11 cellular contexts compared by ENCODE assay signal in the genomic region with DNA sequence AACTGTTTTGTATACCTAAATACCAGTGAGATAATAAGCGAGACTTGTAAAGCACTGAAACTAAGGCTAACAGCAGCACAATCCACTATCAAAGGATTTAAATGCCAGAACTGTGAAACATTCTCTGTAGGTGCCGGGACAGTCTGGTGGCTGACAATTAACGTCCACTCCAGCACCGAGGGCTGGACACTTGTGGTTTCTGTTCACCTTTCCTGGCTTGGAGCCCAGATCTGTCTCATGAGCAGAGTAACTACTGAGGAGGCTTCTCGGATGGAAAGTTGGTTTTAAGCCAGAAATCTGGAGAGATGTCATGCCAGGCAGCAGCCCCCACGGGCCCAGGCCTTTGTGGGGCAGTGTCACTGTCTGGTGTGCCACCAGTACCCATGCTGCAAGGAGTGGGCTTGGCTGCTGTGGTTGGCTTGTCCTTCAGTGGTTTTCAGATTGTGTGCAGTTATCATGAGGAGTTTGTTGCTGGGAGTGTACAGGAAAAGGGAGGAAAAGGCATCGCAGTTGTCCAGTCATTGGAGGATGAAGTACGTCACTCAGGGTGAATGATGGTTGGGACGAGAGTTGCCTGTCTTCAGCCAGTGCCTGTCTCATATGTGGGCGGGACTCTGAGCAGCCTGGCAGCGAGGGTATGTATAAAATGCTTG. TPM values are rescaled to one million over a fixed set of nuclear protein-coding genes. Genes with fewer than 3 reads are reported as not detected.
A peak's percentile ranks its signal among the peaks of the same experiment; 100 is the strongest.
DNase-seq lines count a peak whose midpoint lies in the region; ATAC-seq and TF ChIP-seq lines count a peak whose summit lies in the region.
"Had no signal": no experiment of that assay in that cellular context is flagged by ENCODE, and none has a peak within 500 bp of the region (broad histone marks: within the 10 kb centered on the region; RNA-seq: fewer than 3 reads in every experiment).

No MANE protein-coding gene starts in this region.

- H3K36me3 Mint-ChIP-seq in T-helper 2 cell treated with Interferon-gamma antibody and Interleukin-4, amounts not matched to agents 5 μg/mL and 100 μg/mL, for 36 hours (ENCODE audit: low read depth) = peaks cover 41% of the 10 kb centered on the region

- peaks cover 47% of the 10 kb centered on the region for H4K20me1 ChIP-seq in PC-9 (ENCODE audit: insufficient read depth)
- H4K20me1 ChIP-seq in fibroblast of lung (ENCODE audit: control insufficient read depth, extremely low read depth, insufficient read depth, low read length) = no peaks in the 10 kb centered on the region

- H3K27ac ChIP-seq in PC-9 (peak overlapping the region; percentile 53), fibroblast of lung (ENCODE audit: insufficient read depth, low read length) (no peak overlapping the region)

- H3K27ac Mint-ChIP-seq in T-helper 2 cell treated with Interferon-gamma antibody and Interleukin-4, amounts not matched to agents 5 μg/mL and 100 μg/mL, for 36 hours = no peak overlapping the region
- H3K27ac Mint-ChIP-seq: activated CD8-positive, alpha-beta T cell treated with anti-CD3 and anti-CD28 coated beads for 36 hours; stimulated activated memory B cell treated with anti-CD40 and anti-IgM and Interleukin-4, amounts not matched to agents 10 μg/mL and 1 μg/mL and 100 μg/mL, for 72 hours had no signal

- peaks cover 27% of the 10 kb centered on the region for H3K4me1 ChIP-seq in PC-9 (replicated peaks; ENCODE audit: insufficient read depth)
- peaks cover 4% of the 10 kb centered on the region for H3K4me1 ChIP-seq in fibroblast of lung (ENCODE audit: control insufficient read depth, extremely low read depth, insufficient read depth, low read length)

- TF ChIP-seq CTCF in PC-9 (conservative IDR thresholded peaks at IDR 0.05) (no peak), fibroblast of lung (conservative IDR thresholded peaks at IDR 0.05 in 1 of 2, IDR thresholded peaks at IDR 0.05 in 1 of 2; ENCODE audit: low read depth in 1 of 2, low read length in 2 of 2) (no peak)

- H3K36me3 ChIP-seq in PC-9 (ENCODE audit: low read depth) (peaks cover 55% of the 10 kb centered on the region), fibroblast of lung (ENCODE audit: control insufficient read depth, insufficient read depth, low read length) (peaks cover 45% of the 10 kb centered on the region)

- H3K9me3 Mint-ChIP-seq in T-helper 2 cell treated with Interferon-gamma antibody and Interleukin-4, amounts not matched to agents 5 μg/mL and 100 μg/mL, for 36 hours = no peaks in the 10 kb centered on the region
- H3K9me3 Mint-ChIP-seq: activated CD8-positive, alpha-beta T cell treated with anti-CD3 and anti-CD28 coated beads for 36 hours; neural crest cell; stimulated activated memory B cell treated with anti-CD40 and anti-IgM and Interleukin-4, amounts not matched to agents 10 μg/mL and 1 μg/mL and 100 μg/mL, for 72 hours had no signal

- no peak overlapping the region for H2AFZ ChIP-seq in PC-9
- no peak overlapping the region for H2AFZ ChIP-seq in fibroblast of lung (ENCODE audit: low read length)

- peaks cover 8% of the 10 kb centered on the region for H3K4me1 Mint-ChIP-seq in T-helper 2 cell treated with Interferon-gamma antibody and Interleukin-4, amounts not matched to agents 5 μg/mL and 100 μg/mL, for 36 hours (ENCODE audit: low read depth)
- H3K4me1 Mint-ChIP-seq: neural crest cell; stimulated activated memory B cell treated with anti-CD40 and anti-IgM and Interleukin-4, amounts not matched to agents 10 μg/mL and 1 μg/mL and 100 μg/mL, for 72 hours had no signal

- CTCF ChIA-PET in PC-9 (lab: Charles Lee) = no interaction called here

- no peaks in the 10 kb centered on the region for H3K27me3 Mint-ChIP-seq in T-helper 2 cell treated with Interferon-gamma antibody and Interleukin-4, amounts not matched to agents 5 μg/mL and 100 μg/mL, for 36 hours (ENCODE audit: low read depth)
- H3K27me3 Mint-ChIP-seq: activated CD8-positive, alpha-beta T cell treated with anti-CD3 and anti-CD28 coated beads for 36 hours; stimulated activated memory B cell treated with anti-CD40 and anti-IgM and Interleukin-4, amounts not matched to agents 10 μg/mL and 1 μg/mL and 100 μg/mL, for 72 hours had no signal

- peak overlapping the region; percentile 34; the same call in 1 of the 2 replicates for H3K4me2 ChIP-seq in PC-9
- no peak overlapping the region for H3K4me2 ChIP-seq in fibroblast of lung (ENCODE audit: extremely low read depth, insufficient read depth, low read length)

- no peak overlapping the region for H3K4me3 ChIP-seq in PC-9
- H3K4me3 ChIP-seq in fibroblast of lung (replicated peaks in 1 of 4; ENCODE audit: control extremely low read depth in 1 of 4, insufficient read depth in 1 of 4, low read depth in 3 of 4, low read length in 4 of 4) = no peak overlapping the region

- H3K27me3 ChIP-seq in PC-9 (ENCODE audit: insufficient read depth, low read depth) (no peaks in the 10 kb centered on the region), fibroblast of lung (ENCODE audit: control insufficient read depth, insufficient read depth, low read length) (no peaks in the 10 kb centered on the region)

- POLR2A ChIA-PET in PC-9 (lab: Charles Lee; ENCODE audit: unreplicated experiment) = no interaction called here

- H3K9me2 ChIP-seq in PC-9 (ENCODE audit: insufficient read depth) = no peaks in the 10 kb centered on the region

- DNase-seq in HCEC 1CT = peak; percentile 18
- DNase-seq in PC-9 = peak; percentile 93
- peak; percentile 26 to 89 for DNase-seq in fibroblast of lung (ENCODE audit: low read depth in 2 of 2)
- peak; percentile 94 for DNase-seq in renal cortical epithelial cell (ENCODE audit: low read depth)
- DNase-seq in KG1 (lab: John Stamatoyannopoulos, UW) = no peak
- DNase-seq in T-helper 2 cell treated with Interferon-gamma antibody and Interleukin-4, amounts not matched to agents 5 μg/mL and 100 μg/mL, for 36 hours (ENCODE audit: low spot score) = no peak
- DNase-seq in hepatic stellate cell (ENCODE audit: low spot score) = no peak
- DNase-seq: activated CD8-positive, alpha-beta T cell treated with anti-CD3 and anti-CD28 coated beads for 36 hours had no signal

- H3K9me3 ChIP-seq in PC-9 (ENCODE audit: insufficient read depth, low read depth) = no peaks in the 10 kb centered on the region
- H3K9me3 ChIP-seq in fibroblast of lung (ENCODE audit: control insufficient read depth, insufficient read depth, low read depth, low read length) = no peaks in the 10 kb centered on the region

- no peak overlapping the region for H3K4me3 Mint-ChIP-seq in T-helper 2 cell treated with Interferon-gamma antibody and Interleukin-4, amounts not matched to agents 5 μg/mL and 100 μg/mL, for 36 hours
- H3K4me3 Mint-ChIP-seq: activated CD8-positive, alpha-beta T cell treated with anti-CD3 and anti-CD28 coated beads for 36 hours; neural crest cell; stimulated activated memory B cell treated with anti-CD40 and anti-IgM and Interleukin-4, amounts not matched to agents 10 μg/mL and 1 μg/mL and 100 μg/mL, for 72 hours had no signal

- intact Hi-C loops in PC-9 (cut with micrococcal nuclease; ENCODE audit: unreplicated experiment) = loop anchor here (1.0 to 2.0 kb wide), 6 partner anchors 30 to 74 kb away; partner anchors contain the start of genes GLYR1, PPL and UBN1

- peaks cover 60% of the 10 kb centered on the region for H3F3A ChIP-seq in PC-9 (ENCODE audit: insufficient read depth, low read depth)

- no peak for ATAC-seq in HG03097 (IDR thresholded peaks at IDR 0.05; ENCODE audit: low FRiP score, unreplicated experiment)
- ATAC-seq: activated CD8-positive, alpha-beta T cell treated with anti-CD3 and anti-CD28 coated beads for 36 hours; stimulated activated memory B cell treated with anti-CD40 and anti-IgM and Interleukin-4, amounts not matched to agents 10 μg/mL and 1 μg/mL and 100 μg/mL, for 72 hours had no signal

- no peaks in the 10 kb centered on the region for H3K79me2 ChIP-seq in PC-9 (ENCODE audit: low read depth)
- H3K79me2 ChIP-seq in fibroblast of lung (ENCODE audit: control insufficient read depth, insufficient read depth, low read length) = no peaks in the 10 kb centered on the region

- no peak overlapping the region for H3K9ac ChIP-seq in fibroblast of lung (ENCODE audit: insufficient read depth, low read length)

- no TSS peak for BruUV-seq in PC-9 (replicated peaks; lab: Mats Ljungman, UMichigan)

RNA-seq across cellular contexts. Expression of gene UBN1, which starts 35.5 kb away (rescaled TPM):
- total RNA-seq in PC-9 (2021) = 42.7 and 44.1 TPM in 2 replicates
- 19.5 and 21.1 TPM in 2 replicates for total RNA-seq in fibroblast of lung
- polyA plus RNA-seq in fibroblast of lung = 13.6 and 15.3 TPM in 2 replicates
- polyA plus RNA-seq in fibroblast of lung (2012) = 17.8 and 18.9 TPM in 2 replicates
- 45.4 and 62.1 TPM in 2 replicates for polyA minus RNA-seq in fibroblast of lung (ENCODE audit: low replicate concordance)
- total RNA-seq in renal cortical epithelial cell = 18.2 and 33.1 TPM in 2 replicates

RNA-seq across cellular contexts. Expression of gene GLYR1, which starts 35.7 kb away (rescaled TPM):
- total RNA-seq in PC-9 (2021) (97.5 and 135 TPM in 2 replicates), fibroblast of lung (39.6 and 40.8 TPM in 2 replicates), renal cortical epithelial cell (57.1 and 106 TPM in 2 replicates)
- polyA plus RNA-seq in fibroblast of lung = 28.6 and 42.2 TPM in 2 replicates
- polyA plus RNA-seq in fibroblast of lung (2012) = 43.9 and 52.3 TPM in 2 replicates
- 35.0 and 62.8 TPM in 2 replicates for polyA minus RNA-seq in fibroblast of lung (ENCODE audit: low replicate concordance)

RNA-seq across cellular contexts. Expression of gene PPL, which starts 54.2 kb away (rescaled TPM):
- total RNA-seq in PC-9 (2021) (184 and 187 TPM in 2 replicates), fibroblast of lung (43.7 and 50.5 TPM in 2 replicates), renal cortical epithelial cell (17.0 and 35.4 TPM in 2 replicates)
- polyA plus RNA-seq in fibroblast of lung = 3.3 and 5.0 TPM in 2 replicates
- 7.1 and 13.2 TPM in 2 replicates for polyA plus RNA-seq in fibroblast of lung (2012)
- polyA minus RNA-seq in fibroblast of lung (ENCODE audit: low replicate concordance) = 9.0 and 24.6 TPM in 2 replicates

Comparison
In these comparisons a context has a peak if more than half of its experiments do, and no peak if none do; other contexts are left out.
1. DNase-seq: peak in HCEC 1CT (single experiment), PC-9 (2 of 2), fibroblast of lung (2 of 2) and renal cortical epithelial cell (single experiment); none in KG1 (single experiment), T-helper 2 cell treated with Interferon-gamma antibody and Interleukin-4, amounts not matched to agents 5 μg/mL and 100 μg/mL, for 36 hours (single experiment) and hepatic stellate cell (single experiment).